Comparison of ENCODE assay signal across 1 cellular context in the genomic region with DNA sequence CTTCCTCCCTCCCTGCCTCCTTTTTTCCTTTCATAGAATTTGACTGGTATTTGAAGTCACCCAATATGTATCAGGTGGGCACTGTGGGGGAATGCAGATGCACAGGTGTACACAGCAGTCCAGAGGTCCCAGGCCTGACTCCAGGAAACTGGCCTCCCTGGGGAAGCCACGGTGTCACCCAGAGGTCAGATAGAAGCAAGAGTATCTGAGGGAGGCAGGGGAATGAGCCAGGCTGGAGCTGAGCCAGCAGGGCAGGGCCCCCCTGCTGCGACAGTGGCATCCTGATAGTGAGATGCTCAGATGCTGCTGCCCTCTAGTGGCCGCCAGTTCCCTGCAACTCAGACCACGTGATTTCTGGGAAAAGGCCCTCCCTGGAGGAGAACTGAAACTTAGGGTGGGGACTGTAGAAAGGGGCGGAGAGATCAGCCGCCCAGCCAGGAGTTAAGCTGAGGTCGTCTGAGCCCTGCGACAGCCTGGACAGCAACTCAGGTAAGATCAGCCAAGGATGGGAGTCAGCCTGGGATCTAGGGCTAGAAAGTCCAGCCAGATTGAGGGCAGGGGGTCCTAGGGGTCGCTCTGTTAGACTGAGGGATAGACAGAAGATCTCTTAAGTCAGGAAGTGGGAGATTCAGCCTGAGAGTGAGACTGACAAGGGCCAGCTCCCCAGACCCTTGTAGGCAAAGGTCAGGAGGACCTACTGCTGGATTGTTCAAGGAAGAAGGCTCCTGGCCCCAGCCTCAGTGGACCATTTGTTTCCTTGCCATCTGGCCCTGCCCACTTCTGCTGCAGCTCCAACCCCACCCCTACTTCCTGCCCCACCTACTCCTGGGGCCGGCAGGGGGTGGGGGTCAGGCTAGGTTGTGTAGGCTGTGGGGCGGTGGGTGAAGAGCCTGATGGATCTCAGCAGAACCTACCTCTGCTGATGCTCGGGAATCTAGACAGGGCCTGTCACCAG.
TF ChIP-seq lines count a peak whose summit lies in the region.

A gene with protein sequence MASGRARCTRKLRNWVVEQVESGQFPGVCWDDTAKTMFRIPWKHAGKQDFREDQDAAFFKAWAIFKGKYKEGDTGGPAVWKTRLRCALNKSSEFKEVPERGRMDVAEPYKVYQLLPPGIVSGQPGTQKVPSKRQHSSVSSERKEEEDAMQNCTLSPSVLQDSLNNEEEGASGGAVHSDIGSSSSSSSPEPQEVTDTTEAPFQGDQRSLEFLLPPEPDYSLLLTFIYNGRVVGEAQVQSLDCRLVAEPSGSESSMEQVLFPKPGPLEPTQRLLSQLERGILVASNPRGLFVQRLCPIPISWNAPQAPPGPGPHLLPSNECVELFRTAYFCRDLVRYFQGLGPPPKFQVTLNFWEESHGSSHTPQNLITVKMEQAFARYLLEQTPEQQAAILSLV (plus strand): TSS at position 416 of the 955 bp plus-strand sequence. CDS start 880 bp downstream, outside the sequence.

TF ChIP-seq in IMR-90, 13 proteins besides CTCF, POLR2A, EP300 and RAD21 (continued from another document):
- TF ChIP-seq SMC3 (IDR thresholded peaks at IDR 0.05; ENCODE audit: low read depth, low read length) (peak; percentile 76), MXI1 (IDR thresholded peaks at IDR 0.05; ENCODE audit: borderline replicate concordance, low read depth, low read length) (peak; percentile 82; the same call in 1 of the 2 replicates), FOS (IDR thresholded peaks at IDR 0.05; ENCODE audit: low read depth, low read length) (no peak), MAFK (IDR thresholded peaks at IDR 0.05; ENCODE audit: low read depth, low read length) (no peak), MAZ (IDR thresholded peaks at IDR 0.05; ENCODE audit: borderline replicate concordance, low read depth, low read length) (peak; percentile 87), BHLHE40 (IDR thresholded peaks at IDR 0.05; ENCODE audit: low read depth, low read length) (no peak; the same call in 1 of the 2 replicates), CEBPB (IDR thresholded peaks at IDR 0.05; ENCODE audit: low read depth, low read length) (no peak; the same call in 1 of the 2 replicates), NFE2L2 (IDR thresholded peaks at IDR 0.05; ENCODE audit: low read depth, low read length) (no peak), USF2 (IDR thresholded peaks at IDR 0.05; ENCODE audit: low read depth, low read length) (peak; percentile 95), RCOR1 (IDR thresholded peaks at IDR 0.05; ENCODE audit: insufficient replicate concordance, low read length) (peak; percentile 71)
- TF ChIP-seq, protein P1, sequence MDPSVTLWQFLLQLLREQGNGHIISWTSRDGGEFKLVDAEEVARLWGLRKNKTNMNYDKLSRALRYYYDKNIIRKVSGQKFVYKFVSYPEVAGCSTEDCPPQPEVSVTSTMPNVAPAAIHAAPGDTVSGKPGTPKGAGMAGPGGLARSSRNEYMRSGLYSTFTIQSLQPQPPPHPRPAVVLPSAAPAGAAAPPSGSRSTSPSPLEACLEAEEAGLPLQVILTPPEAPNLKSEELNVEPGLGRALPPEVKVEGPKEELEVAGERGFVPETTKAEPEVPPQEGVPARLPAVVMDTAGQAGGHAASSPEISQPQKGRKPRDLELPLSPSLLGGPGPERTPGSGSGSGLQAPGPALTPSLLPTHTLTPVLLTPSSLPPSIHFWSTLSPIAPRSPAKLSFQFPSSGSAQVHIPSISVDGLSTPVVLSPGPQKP (IDR thresholded peaks at IDR 0.05; ENCODE audit: borderline replicate concordance, low read depth, low read length), result no peak
